Comparison of ENCODE assay signal across 9 cellular contexts in the genomic region with DNA sequence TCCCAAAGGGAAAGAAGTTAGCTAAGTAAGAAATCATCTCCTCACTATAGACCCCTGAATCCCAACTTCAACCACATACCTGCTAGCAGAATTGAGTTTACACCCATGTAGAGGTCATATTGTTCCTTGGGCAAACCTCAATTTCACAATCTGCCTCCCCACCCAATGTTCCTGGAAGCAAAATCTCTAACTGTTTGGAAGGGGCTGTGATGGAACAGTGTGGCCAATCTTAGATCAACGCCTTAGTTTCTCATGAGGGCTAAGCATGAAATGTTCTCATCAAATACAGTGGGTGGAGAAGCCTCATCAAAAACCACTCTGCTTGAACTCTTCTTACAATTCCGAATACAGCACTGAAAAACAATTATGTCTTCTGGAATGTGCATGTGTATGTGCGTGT.
"Had no signal": no experiment of that assay in that cellular context is flagged by ENCODE, and none has a peak within 500 bp of the region (broad histone marks: within the 10 kb centered on the region; RNA-seq: fewer than 3 reads in every experiment).

No MANE protein-coding gene starts in this region.

- H3K27ac Mint-ChIP-seq: GM23338, H9, HFFc6 had no signal

- ATAC-seq: HCT116 had no signal

- H3K4me3 ChIP-seq: GM23248, GM23338, HAP-1 had no signal

- H3K4me1 ChIP-seq: HAP-1 had no signal

- H3K9me3 Mint-ChIP-seq: H9 had no signal

- H3K9me3 ChIP-seq: HAP-1 had no signal

- H3K36me3 ChIP-seq: HAP-1 had no signal

- DNase-seq: GM23248, GOT3, H7, H9, HCEC 1CT, HFFc6 had no signal

- H3K27ac ChIP-seq: GM23248 had no signal

- H3K4me3 Mint-ChIP-seq: GM23338, H9, HFFc6 had no signal

- H3K9ac ChIP-seq: GM23248 had no signal
